7 cellular contexts compared by ENCODE assay signal in the genomic region with DNA sequence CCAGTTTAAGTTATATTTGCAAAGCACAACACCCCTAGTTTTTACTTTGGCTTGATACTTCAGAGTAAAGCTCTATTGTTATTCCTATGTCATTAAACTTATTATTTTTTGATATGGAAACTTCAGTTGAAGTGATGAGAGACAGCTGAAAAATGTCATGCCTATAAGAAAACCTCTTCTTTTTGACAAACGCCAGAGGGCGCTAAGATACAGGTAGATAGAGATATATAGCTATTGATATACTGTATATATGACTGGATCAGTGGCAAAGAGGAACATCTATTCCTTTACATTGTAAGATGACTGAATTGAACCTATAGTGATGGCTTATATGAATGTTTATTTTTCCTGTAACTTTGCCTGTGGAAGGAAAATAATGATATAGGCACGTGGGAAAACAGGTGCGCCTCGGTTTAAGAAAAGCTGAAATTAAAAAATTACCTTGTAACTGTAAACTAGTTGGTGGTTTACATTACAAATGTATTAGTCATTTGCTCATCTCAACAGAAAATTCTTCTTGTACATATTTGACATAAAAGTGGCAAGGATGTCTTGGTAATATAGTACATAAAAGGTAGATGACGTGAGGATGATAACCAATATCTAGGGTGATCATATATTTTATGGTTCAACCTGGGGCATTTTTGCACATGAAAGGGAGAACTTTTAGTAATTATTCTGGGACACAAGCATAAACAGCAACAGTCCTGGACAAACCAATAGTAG.
DNase-seq lines count a peak whose midpoint lies in the region; ATAC-seq and TF ChIP-seq lines count a peak whose summit lies in the region.

No MANE protein-coding gene starts in this region.

- H3K9ac ChIP-seq in OCI-LY1 (ENCODE audit: low read length) (no peak overlapping the region), smooth muscle cell (ENCODE audit: low read depth) (no peak overlapping the region)

- H3K4me1 ChIP-seq in OCI-LY1 (ENCODE audit: insufficient read depth, low read length, severe bottlenecking), result no peaks in the 10 kb centered on the region
- H3K4me1 ChIP-seq in hepatocyte (ENCODE audit: insufficient read depth), result peaks cover 4% of the 10 kb centered on the region
- peaks cover 8% of the 10 kb centered on the region for H3K4me1 ChIP-seq in smooth muscle cell (ENCODE audit: low read depth)

- H4K20me1 ChIP-seq in OCI-LY1 (ENCODE audit: insufficient read depth, low read length) (no peaks in the 10 kb centered on the region), hepatocyte (ENCODE audit: insufficient read depth, poor library complexity, severe bottlenecking) (no peaks in the 10 kb centered on the region), smooth muscle cell (ENCODE audit: low read depth) (no peaks in the 10 kb centered on the region)

- peak; percentile 48 for DNase-seq in GDM1 (lab: John Stamatoyannopoulos, UW)
- DNase-seq in KG1 (lab: John Stamatoyannopoulos, UW), result peak; percentile 51
- peak; percentile 74 for DNase-seq in amniotic stem cell (lab: John Stamatoyannopoulos, UW)
- peak; percentile 91 for DNase-seq in hepatocyte (ENCODE audit: low spot score)
- DNase-seq in smooth muscle cell (lab: John Stamatoyannopoulos, UW; ENCODE audit: unreplicated experiment), result no peak

- no peaks in the 10 kb centered on the region for H3F3A ChIP-seq in OCI-LY1 (ENCODE audit: insufficient read depth, low read length)
- H3F3A ChIP-seq in smooth muscle cell (ENCODE audit: low read depth), result no peaks in the 10 kb centered on the region

- no peak overlapping the region for H2AFZ ChIP-seq in OCI-LY1 (ENCODE audit: low read length)
- no peak overlapping the region for H2AFZ ChIP-seq in hepatocyte
- no peak overlapping the region for H2AFZ ChIP-seq in smooth muscle cell (ENCODE audit: low read depth)

- no peak overlapping the region for H3K4me2 ChIP-seq in OCI-LY1 (ENCODE audit: low read length)
- no peak overlapping the region for H3K4me2 ChIP-seq in hepatocyte
- H3K4me2 ChIP-seq in smooth muscle cell, result no peak overlapping the region

- H3K4me3 ChIP-seq in OCI-LY1 (ENCODE audit: low read depth, low read length, poor library complexity, severe bottlenecking) (no peak overlapping the region), hepatocyte (no peak overlapping the region), smooth muscle cell (no peak overlapping the region)

- H3K36me3 ChIP-seq in OCI-LY1 (ENCODE audit: insufficient read depth, low read length), result no peaks in the 10 kb centered on the region
- no peaks in the 10 kb centered on the region for H3K36me3 ChIP-seq in hepatocyte (replicated peaks; ENCODE audit: insufficient read depth, low read depth)
- H3K36me3 ChIP-seq in smooth muscle cell (ENCODE audit: low read depth), result no peaks in the 10 kb centered on the region

- peak; percentile 85 for ATAC-seq in GM21576 (IDR thresholded peaks at IDR 0.05; ENCODE audit: unreplicated experiment)

- H3K27ac ChIP-seq in OCI-LY1 (ENCODE audit: low read depth, low read length, poor library complexity, severe bottlenecking) (no peak overlapping the region), hepatocyte (no peak overlapping the region), smooth muscle cell (ENCODE audit: low read depth) (no peak overlapping the region)

- WGBS in hepatocyte (ENCODE audit: low lambda C conversion rate, missing lambda C conversion rate), result 53% methylated on average over 6 of the region's 6 CpGs
- 57% methylated on average over 6 of the region's 6 CpGs for WGBS in smooth muscle cell (ENCODE audit: low lambda C conversion rate)

- H3K9me3 ChIP-seq in OCI-LY1 (ENCODE audit: low read length) (no peaks in the 10 kb centered on the region), hepatocyte (ENCODE audit: low read depth) (no peaks in the 10 kb centered on the region), smooth muscle cell (replicated peaks; ENCODE audit: low read depth) (no peaks in the 10 kb centered on the region)

- TF ChIP-seq CTCF in OCI-LY1 (IDR thresholded peaks at IDR 0.05; ENCODE audit: low read length), result peak; percentile 79
- peak; percentile 79 for TF ChIP-seq CTCF in hepatocyte (IDR thresholded peaks at IDR 0.05; ENCODE audit: poor library complexity)
- peak; percentile 92 for TF ChIP-seq CTCF in smooth muscle cell (IDR thresholded peaks at IDR 0.05; ENCODE audit: borderline replicate concordance, insufficient read depth, poor library complexity, severe bottlenecking)

- H3K9me2 ChIP-seq in OCI-LY1 (ENCODE audit: low read depth, low read length) (no peaks in the 10 kb centered on the region), hepatocyte (replicated peaks; ENCODE audit: insufficient read depth) (no peaks in the 10 kb centered on the region)

- H3K27me3 ChIP-seq in OCI-LY1 (ENCODE audit: insufficient read depth, low read length), result no peaks in the 10 kb centered on the region
- no peaks in the 10 kb centered on the region for H3K27me3 ChIP-seq in hepatocyte
- peaks cover 4% of the 10 kb centered on the region for H3K27me3 ChIP-seq in smooth muscle cell (ENCODE audit: low read depth)

- H3K79me2 ChIP-seq in OCI-LY1 (ENCODE audit: insufficient read depth, low read length), result no peaks in the 10 kb centered on the region
- H3K79me2 ChIP-seq in hepatocyte, result no peaks in the 10 kb centered on the region
- H3K79me2 ChIP-seq in smooth muscle cell (ENCODE audit: low read depth), result no peaks in the 10 kb centered on the region
